In genomic region chr2:70085711-70086277, GRCh38 we compare ENCODE assay signal across 8 cellular contexts. TPM values are rescaled to one million over a fixed set of nuclear protein-coding genes. Genes with fewer than 3 reads are reported as not detected.
DNase-seq lines count a peak whose midpoint lies in the region; ATAC-seq lines count a peak whose summit lies in the region.

No MANE protein-coding gene starts in this region.

- H3K4me3 Mint-ChIP-seq in stimulated activated naive CD8-positive, alpha-beta T cell treated with anti-CD3 and anti-CD28 coated beads, Interleukin-15, Interleukin-2, amounts not matched to agents 100 ng/mL and 50 ng/mL, for 24 hours: peak overlapping the region; percentile 97
- H3K4me3 Mint-ChIP-seq in activated naive CD8-positive, alpha-beta T cell treated with anti-CD3 and anti-CD28 coated beads, Interleukin-2, amount 50 U/mL, for 24 hours: peak overlapping the region; percentile 99

- peak overlapping the region; percentile 100 for H3K27ac ChIP-seq in temporal lobe (ENCODE audit: low read depth, low read length)

- H3K27ac Mint-ChIP-seq in stimulated activated naive CD8-positive, alpha-beta T cell treated with anti-CD3 and anti-CD28 coated beads, Interleukin-15, Interleukin-2, amounts not matched to agents 100 ng/mL and 50 ng/mL, for 24 hours: peak overlapping the region; percentile 100
- H3K27ac Mint-ChIP-seq in activated naive CD8-positive, alpha-beta T cell treated with anti-CD3 and anti-CD28 coated beads, Interleukin-2, amount 50 U/mL, for 24 hours: peak overlapping the region; percentile 100

- H3K9me3 Mint-ChIP-seq in stimulated activated naive CD8-positive, alpha-beta T cell treated with anti-CD3 and anti-CD28 coated beads, Interleukin-15, Interleukin-2, amounts not matched to agents 100 ng/mL and 50 ng/mL, for 24 hours: no peaks in the 10 kb centered on the region
- no peaks in the 10 kb centered on the region for H3K9me3 Mint-ChIP-seq in activated naive CD8-positive, alpha-beta T cell treated with anti-CD3 and anti-CD28 coated beads, Interleukin-2, amount 50 U/mL, for 24 hours

- no peak for DNase-seq in stimulated activated naive CD8-positive, alpha-beta T cell treated with anti-CD3 and anti-CD28 coated beads, Interleukin-15, Interleukin-2, amounts not matched to agents 100 U/mL and 50 U/mL, for 24 hours
- no peak for DNase-seq in activated naive CD8-positive, alpha-beta T cell treated with anti-CD3 and anti-CD28 coated beads, Interleukin-2, amount 50 U/mL, for 24 hours
- DNase-seq in left kidney (ENCODE audit: low read depth, low spot score) (peak; percentile 35), OCI-M1 (lab: John Stamatoyannopoulos, UW) (no peak), HCEC 1CT (no peak)
- no peak for DNase-seq in stimulated activated CD4-positive, alpha-beta T cell treated with anti-CD3 and anti-CD28 coated beads, Interleukin-2, amount 100 ng/mL, for 24 hours

- no peak for ATAC-seq in stimulated activated naive CD8-positive, alpha-beta T cell treated with anti-CD3 and anti-CD28 coated beads, Interleukin-15, Interleukin-2, amounts not matched to agents 100 U/mL and 50 U/mL, for 24 hours
- ATAC-seq in activated naive CD8-positive, alpha-beta T cell treated with anti-CD3 and anti-CD28 coated beads, Interleukin-2, amount 50 U/mL, for 24 hours: no peak

- H3K4me1 Mint-ChIP-seq in stimulated activated naive CD8-positive, alpha-beta T cell treated with anti-CD3 and anti-CD28 coated beads, Interleukin-15, Interleukin-2, amounts not matched to agents 100 ng/mL and 50 ng/mL, for 24 hours (ENCODE audit: low read depth): peaks cover 60% of the 10 kb centered on the region
- peaks cover 63% of the 10 kb centered on the region for H3K4me1 Mint-ChIP-seq in activated naive CD8-positive, alpha-beta T cell treated with anti-CD3 and anti-CD28 coated beads, Interleukin-2, amount 50 U/mL, for 24 hours

- H3K36me3 Mint-ChIP-seq in stimulated activated naive CD8-positive, alpha-beta T cell treated with anti-CD3 and anti-CD28 coated beads, Interleukin-15, Interleukin-2, amounts not matched to agents 100 ng/mL and 50 ng/mL, for 24 hours (ENCODE audit: low read depth): peaks cover 59% of the 10 kb centered on the region
- H3K36me3 Mint-ChIP-seq in activated naive CD8-positive, alpha-beta T cell treated with anti-CD3 and anti-CD28 coated beads, Interleukin-2, amount 50 U/mL, for 24 hours (ENCODE audit: low read depth): peaks cover 68% of the 10 kb centered on the region

- peaks cover 4% of the 10 kb centered on the region for H3K27me3 Mint-ChIP-seq in stimulated activated naive CD8-positive, alpha-beta T cell treated with anti-CD3 and anti-CD28 coated beads, Interleukin-15, Interleukin-2, amounts not matched to agents 100 ng/mL and 50 ng/mL, for 24 hours
- peaks cover 4% of the 10 kb centered on the region for H3K27me3 Mint-ChIP-seq in activated naive CD8-positive, alpha-beta T cell treated with anti-CD3 and anti-CD28 coated beads, Interleukin-2, amount 50 U/mL, for 24 hours

RNA-seq across cellular contexts. Expression of gene PCBP1, which starts 1.5 kb away (rescaled TPM):
- 36.6 TPM for total RNA-seq in temporal lobe
